ENCODE assay signal across 8 cellular contexts in genomic region chr1:94854458-94855306, GRCh38. TPM values are rescaled to one million over a fixed set of nuclear protein-coding genes. Genes with fewer than 3 reads are reported as not detected.
DNase-seq lines count a peak whose midpoint lies in the region; ATAC-seq and TF ChIP-seq lines count a peak whose summit lies in the region.

No MANE protein-coding gene starts in this region.

- no peaks in the 10 kb centered on the region for H3K9me2 ChIP-seq in OCI-LY1 (ENCODE audit: low read depth, low read length)

- no peaks in the 10 kb centered on the region for H3K79me2 ChIP-seq in OCI-LY1 (ENCODE audit: insufficient read depth, low read length)

- H3K4me1 ChIP-seq in HUES64 (ENCODE audit: insufficient read depth, low read length) (peaks cover 5% of the 10 kb centered on the region; the same call in 1 of the 2 replicates), OCI-LY1 (ENCODE audit: insufficient read depth, low read length, severe bottlenecking) (no peaks in the 10 kb centered on the region)

- DNase-seq in DMS 273 treated with DMSO at 0.1 percent for 48 hours (lab: John Stamatoyannopoulos, UW) (peak; percentile 62), activated T-cell treated with anti-CD3 and anti-CD28 coated beads for 48 hours (ENCODE audit: low read depth) (peak; percentile 64), fibroblast of gingiva (ENCODE audit: low read depth) (peak; percentile 82), myocyte (ENCODE audit: low read depth) (peak; percentile 95)
- peak; percentile 43 for DNase-seq in stimulated activated CD8-positive, alpha-beta memory T cell treated with anti-CD3 and anti-CD28 coated beads, Interleukin-7, amount 100 ng/mL, for 24 hours (ENCODE audit: low read depth)

- no peaks in the 10 kb centered on the region for H4K20me1 ChIP-seq in OCI-LY1 (ENCODE audit: insufficient read depth, low read length)

- H3K9ac ChIP-seq in HUES64 (ENCODE audit: low read depth, low read length), result no peak overlapping the region
- no peak overlapping the region; the same call in 1 of the 2 replicates for H3K9ac ChIP-seq in OCI-LY1 (ENCODE audit: low read length)

- ATAC-seq in GM21526 (IDR thresholded peaks at IDR 0.05; ENCODE audit: low FRiP score, unreplicated experiment), result peak; percentile 98

- H3K4me3 ChIP-seq in HUES64 (ENCODE audit: low read length), result peak overlapping the region; percentile 49
- peak overlapping the region; percentile 54 for H3K4me3 ChIP-seq in OCI-LY1 (ENCODE audit: low read depth, low read length, poor library complexity, severe bottlenecking)

- 33% methylated on average over 21 of the region's 21 CpGs for WGBS in HUES64

- H3K27me3 ChIP-seq in HUES64 (ENCODE audit: insufficient read depth, low read length) (peaks cover 9% of the 10 kb centered on the region), OCI-LY1 (ENCODE audit: insufficient read depth, low read length) (no peaks in the 10 kb centered on the region)

- TF ChIP-seq CTCF in OCI-LY1 (IDR thresholded peaks at IDR 0.05; ENCODE audit: low read length), result peak; percentile 93

- H3K27ac ChIP-seq in HUES64 (ENCODE audit: low read depth, low read length) (no peak overlapping the region), OCI-LY1 (ENCODE audit: low read depth, low read length, poor library complexity, severe bottlenecking) (no peak overlapping the region)

- H3K9me3 ChIP-seq in HUES64 (ENCODE audit: insufficient read depth, low read depth, low read length), result no peaks in the 10 kb centered on the region
- no peaks in the 10 kb centered on the region for H3K9me3 ChIP-seq in OCI-LY1 (ENCODE audit: low read length)

- peak overlapping the region; percentile 73 for H3K4me2 ChIP-seq in OCI-LY1 (ENCODE audit: low read length)

- H3F3A ChIP-seq in OCI-LY1 (ENCODE audit: insufficient read depth, low read length), result no peaks in the 10 kb centered on the region

- no peak overlapping the region for H2AFZ ChIP-seq in OCI-LY1 (ENCODE audit: low read length)

- H3K36me3 ChIP-seq in HUES64 (ENCODE audit: insufficient read depth, low read length) (no peaks in the 10 kb centered on the region), OCI-LY1 (ENCODE audit: insufficient read depth, low read length) (no peaks in the 10 kb centered on the region)

RNA-seq across cellular contexts. Expression of gene SLC44A3, which starts 34.5 kb away (rescaled TPM):
- polyA plus RNA-seq in HUES64 (2013, experiment 1 of 2), result 1.0 TPM
- polyA plus RNA-seq in HUES64 (2013, experiment 2 of 2), result 2.0 TPM
- total RNA-seq in myocyte, result 1.6 and 2.2 TPM in 2 replicates
- polyA plus RNA-seq in myocyte (2012), result 2.8 TPM

Comparison
In these comparisons a context has a peak if more than half of its experiments do, and no peak if none do; other contexts are left out.
1. DNase-seq: peak in every context shown above with its lines; median percentile 95 in myocyte; 82 in fibroblast of gingiva; 64 in activated T-cell treated with anti-CD3 and anti-CD28 coated beads for 48 hours; 62 in DMS 273 treated with DMSO at 0.1 percent for 48 hours; 43 in stimulated activated CD8-positive, alpha-beta memory T cell treated with anti-CD3 and anti-CD28 coated beads, Interleukin-7, amount 100 ng/mL, for 24 hours.